In the genomic region with DNA sequence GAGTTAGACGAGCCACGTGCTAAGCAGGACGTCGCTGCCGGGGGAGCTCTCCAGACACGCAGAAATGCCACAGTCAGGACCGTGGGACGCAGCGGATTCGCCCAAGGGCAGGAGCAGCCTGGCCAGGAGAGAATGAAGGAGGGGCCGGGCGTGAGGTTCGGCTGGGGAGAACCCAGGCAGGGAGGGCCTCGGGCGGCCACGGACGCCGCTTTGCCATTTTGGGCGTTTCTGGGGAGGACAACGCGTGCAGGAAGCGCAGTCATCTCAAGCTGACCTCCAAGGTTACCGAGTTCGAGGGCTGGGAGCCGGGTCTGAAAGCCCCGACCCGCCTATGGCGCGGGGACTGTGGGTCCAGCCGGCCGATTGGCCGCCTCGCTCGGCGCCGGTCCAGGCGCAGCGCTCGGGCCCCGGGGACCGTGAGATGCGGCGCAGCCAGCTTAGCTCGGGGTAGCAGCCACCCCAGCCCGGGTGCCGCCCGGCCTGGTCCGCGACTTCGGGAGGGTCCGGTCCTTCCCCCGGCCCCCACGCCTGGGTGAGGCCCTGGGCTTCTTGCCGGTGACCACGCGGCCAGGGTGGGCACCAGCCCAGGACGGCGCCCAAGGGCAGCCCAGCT, we compare ENCODE assay signal across 8 cellular contexts. TPM values are rescaled to one million over a fixed set of nuclear protein-coding genes. Genes with fewer than 3 reads are reported as not detected.
DNase-seq lines count a peak whose midpoint lies in the region; ATAC-seq and TF ChIP-seq lines count a peak whose summit lies in the region.

No MANE protein-coding gene starts in this region.

- H3K4me3 ChIP-seq in HUES6 (ENCODE audit: low read depth, low read length) (peak overlapping the region; percentile 74), fibroblast of lung (replicated peaks in 1 of 4; ENCODE audit: control extremely low read depth in 1 of 4, insufficient read depth in 1 of 4, low read depth in 3 of 4, low read length in 4 of 4) (peak overlapping the region; percentile 43 to 89 (median 80)), neural progenitor cell (peak overlapping the region; percentile 75)

- POLR2A ChIA-PET in activated CD8-positive, alpha-beta T cell treated with anti-CD3 and anti-CD28 coated beads, Interleukin-2, amount 10 ng/mL, durations not matched to agents 7 days and 5 days (lab: Charles Lee), result interaction anchor here (0.8 to 3.3 kb wide), 14 partner anchors 9 to 280 kb away, joined by 3 to 49 read pairs (median 8); partner anchors contain the start of genes CYSRT1, NELFB, SAPCD2 and TUBB4B

- H3K36me3 ChIP-seq in HUES6 (ENCODE audit: control insufficient read depth, insufficient read depth, low read length) (peaks cover 20% of the 10 kb centered on the region), fibroblast of lung (ENCODE audit: control insufficient read depth, insufficient read depth, low read length) (peaks cover 15% of the 10 kb centered on the region), neural progenitor cell (no peaks in the 10 kb centered on the region)

- H3K4me3 Mint-ChIP-seq in activated T-cell treated with anti-CD3 and anti-CD28 coated beads, Interleukin-2, amount 50 U/mL, for 4 hours, result peak overlapping the region; percentile 87
- peak overlapping the region; percentile 82 for H3K4me3 Mint-ChIP-seq in activated CD8-positive, alpha-beta T cell treated with anti-CD3 and anti-CD28 coated beads, Interleukin-2, amount 10 ng/mL, durations not matched to agents 7 days and 5 days
- peak overlapping the region; percentile 90 for H3K4me3 Mint-ChIP-seq in neural progenitor cell

- peaks cover 37% of the 10 kb centered on the region for H3K4me1 Mint-ChIP-seq in activated T-cell treated with anti-CD3 and anti-CD28 coated beads, Interleukin-2, amount 50 U/mL, for 4 hours (ENCODE audit: low read depth)
- peaks cover 39% of the 10 kb centered on the region for H3K4me1 Mint-ChIP-seq in activated CD8-positive, alpha-beta T cell treated with anti-CD3 and anti-CD28 coated beads, Interleukin-2, amount 10 ng/mL, durations not matched to agents 7 days and 5 days (ENCODE audit: low read depth)
- H3K4me1 Mint-ChIP-seq in neural progenitor cell, result peaks cover 29% of the 10 kb centered on the region

- H3K4me2 ChIP-seq in fibroblast of lung (ENCODE audit: extremely low read depth, insufficient read depth, low read length) (peak overlapping the region; percentile 26), neural progenitor cell (peak overlapping the region; percentile 97)

- TF ChIP-seq CTCF in fibroblast of lung (conservative IDR thresholded peaks at IDR 0.05 in 1 of 2, IDR thresholded peaks at IDR 0.05 in 1 of 2; ENCODE audit: low read depth in 1 of 2, low read length in 2 of 2) (no peak), neural progenitor cell (IDR thresholded peaks at IDR 0.05) (no peak)

- H3K9me3 ChIP-seq in HUES6 (ENCODE audit: control insufficient read depth, insufficient read depth, low read depth, low read length), result no peaks in the 10 kb centered on the region
- no peaks in the 10 kb centered on the region for H3K9me3 ChIP-seq in fibroblast of lung (ENCODE audit: control insufficient read depth, insufficient read depth, low read depth, low read length)
- H3K9me3 ChIP-seq in neural progenitor cell (ENCODE audit: low read depth), result no peaks in the 10 kb centered on the region

- peak; percentile 24 for DNase-seq in activated T-cell treated with anti-CD3 and anti-CD28 coated beads, Interleukin-2, amount 50 U/mL, for 4 hours
- no peak for DNase-seq in activated T-cell treated with anti-CD3 and anti-CD28 coated beads, Interleukin-2, amount 50 U/mL, for 1 hour
- DNase-seq in activated CD8-positive, alpha-beta T cell treated with anti-CD3 and anti-CD28 coated beads, Interleukin-2, amount 10 ng/mL, durations not matched to agents 7 days and 5 days, result peak; percentile 50
- DNase-seq in fibroblast of lung (ENCODE audit: low read depth in 2 of 2) (peak; percentile 34 to 38), neural progenitor cell (ENCODE audit: low spot score) (peak; percentile 53), Ammon's horn (ENCODE audit: low spot score) (no peak), NCI-H345 (lab: John Stamatoyannopoulos, UW) (no peak)

- H2AFZ ChIP-seq in fibroblast of lung (ENCODE audit: low read length) (no peak overlapping the region), neural progenitor cell (replicated peaks) (no peak overlapping the region)

- ATAC-seq in activated T-cell treated with anti-CD3 and anti-CD28 coated beads, Interleukin-2, amount 50 U/mL, for 4 hours, result peak; percentile 3 to 5
- ATAC-seq in activated CD8-positive, alpha-beta T cell treated with anti-CD3 and anti-CD28 coated beads, Interleukin-2, amount 10 ng/mL, durations not matched to agents 7 days and 5 days, result peak; percentile 9

- H3K27me3 Mint-ChIP-seq in activated T-cell treated with anti-CD3 and anti-CD28 coated beads, Interleukin-2, amount 50 U/mL, for 4 hours (ENCODE audit: low read depth), result no peaks in the 10 kb centered on the region
- H3K27me3 Mint-ChIP-seq in activated CD8-positive, alpha-beta T cell treated with anti-CD3 and anti-CD28 coated beads, Interleukin-2, amount 10 ng/mL, durations not matched to agents 7 days and 5 days (ENCODE audit: low read depth), result no peaks in the 10 kb centered on the region
- peaks cover 20% of the 10 kb centered on the region for H3K27me3 Mint-ChIP-seq in neural progenitor cell (ENCODE audit: insufficient read depth, low read depth)

- peaks cover 18% of the 10 kb centered on the region for H3F3A ChIP-seq in neural progenitor cell (ENCODE audit: low read depth)

- peaks cover 15% of the 10 kb centered on the region; the same call in 1 of the 2 replicates for H3K4me1 ChIP-seq in HUES6 (ENCODE audit: control insufficient read depth, insufficient read depth, low read length)
- peaks cover 28% of the 10 kb centered on the region for H3K4me1 ChIP-seq in fibroblast of lung (ENCODE audit: control insufficient read depth, extremely low read depth, insufficient read depth, low read length)
- peaks cover 14% of the 10 kb centered on the region for H3K4me1 ChIP-seq in neural progenitor cell

- H3K27me3 ChIP-seq in HUES6 (ENCODE audit: control insufficient read depth, insufficient read depth, low read length), result peaks cover 3% of the 10 kb centered on the region; the same call in 1 of the 2 replicates
- H3K27me3 ChIP-seq in fibroblast of lung (ENCODE audit: control insufficient read depth, insufficient read depth, low read length), result no peaks in the 10 kb centered on the region
- peaks cover 41% of the 10 kb centered on the region for H3K27me3 ChIP-seq in neural progenitor cell

- peaks cover 12% of the 10 kb centered on the region for H3K36me3 Mint-ChIP-seq in activated T-cell treated with anti-CD3 and anti-CD28 coated beads, Interleukin-2, amount 50 U/mL, for 4 hours (ENCODE audit: insufficient read depth)
- H3K36me3 Mint-ChIP-seq in activated CD8-positive, alpha-beta T cell treated with anti-CD3 and anti-CD28 coated beads, Interleukin-2, amount 10 ng/mL, durations not matched to agents 7 days and 5 days (ENCODE audit: low read depth), result peaks cover 40% of the 10 kb centered on the region
- peaks cover 5% of the 10 kb centered on the region for H3K36me3 Mint-ChIP-seq in neural progenitor cell

- H3K79me2 ChIP-seq in fibroblast of lung (ENCODE audit: control insufficient read depth, insufficient read depth, low read length) (no peaks in the 10 kb centered on the region), neural progenitor cell (ENCODE audit: low read depth) (peaks cover 9% of the 10 kb centered on the region)

- no peaks in the 10 kb centered on the region for H3K9me3 Mint-ChIP-seq in activated T-cell treated with anti-CD3 and anti-CD28 coated beads, Interleukin-2, amount 50 U/mL, for 4 hours
- no peaks in the 10 kb centered on the region for H3K9me3 Mint-ChIP-seq in activated CD8-positive, alpha-beta T cell treated with anti-CD3 and anti-CD28 coated beads, Interleukin-2, amount 10 ng/mL, durations not matched to agents 7 days and 5 days (ENCODE audit: insufficient read depth)
- no peaks in the 10 kb centered on the region for H3K9me3 Mint-ChIP-seq in neural progenitor cell

- CTCF ChIA-PET in activated CD8-positive, alpha-beta T cell treated with anti-CD3 and anti-CD28 coated beads, Interleukin-2, amount 10 ng/mL, durations not matched to agents 7 days and 5 days (lab: Charles Lee), result interaction anchor here (0.9 to 5.0 kb wide), 12 partner anchors 8 to 151 kb away, joined by 3 to 67 read pairs (median 4); partner anchors contain the start of genes NPDC1, SAPCD2 and UAP1L1

- H3K27ac Mint-ChIP-seq in activated CD8-positive, alpha-beta T cell treated with anti-CD3 and anti-CD28 coated beads, Interleukin-2, amount 10 ng/mL, durations not matched to agents 7 days and 5 days, result peak overlapping the region; percentile 91
- H3K27ac Mint-ChIP-seq in neural progenitor cell, result no peak overlapping the region

- peak overlapping the region; percentile 75 for H3K9ac ChIP-seq in HUES6 (ENCODE audit: low read length)
- H3K9ac ChIP-seq in fibroblast of lung (ENCODE audit: insufficient read depth, low read length), result peak overlapping the region; percentile 83
- no peak overlapping the region for H3K9ac ChIP-seq in neural progenitor cell

- H3K27ac ChIP-seq in HUES6 (ENCODE audit: low read depth, low read length), result peak overlapping the region; percentile 46; the same call in 1 of the 2 replicates
- H3K27ac ChIP-seq in fibroblast of lung (ENCODE audit: insufficient read depth, low read length), result peak overlapping the region; percentile 86
- no peak overlapping the region for H3K27ac ChIP-seq in neural progenitor cell

- H4K20me1 ChIP-seq in fibroblast of lung (ENCODE audit: control insufficient read depth, extremely low read depth, insufficient read depth, low read length), result no peaks in the 10 kb centered on the region
- H4K20me1 ChIP-seq in neural progenitor cell (ENCODE audit: low read depth), result no peaks in the 10 kb centered on the region

RNA-seq across cellular contexts. Expression of gene MAN1B1, which starts 0.8 kb away (rescaled TPM):
- total RNA-seq in activated T-cell treated with anti-CD3 and anti-CD28 coated beads, Interleukin-2, amount 50 U/mL, for 4 hours, result 10 to 100 TPM; 30.7 to 34.0 (median 33.5) TPM
- 10 to 100 TPM; 42.2 to 49.2 TPM for total RNA-seq in activated CD8-positive, alpha-beta T cell treated with anti-CD3 and anti-CD28 coated beads, Interleukin-2, amount 10 ng/mL, durations not matched to agents 7 days and 5 days
- 63.2 and 96.6 TPM in 2 replicates for total RNA-seq in fibroblast of lung
- polyA plus RNA-seq in fibroblast of lung, result 43.0 and 45.5 TPM in 2 replicates
- 56.4 and 57.7 TPM in 2 replicates for polyA plus RNA-seq in fibroblast of lung (2012)
- polyA minus RNA-seq in fibroblast of lung (ENCODE audit: low replicate concordance), result 52.3 and 62.5 TPM in 2 replicates
- total RNA-seq in neural progenitor cell (ENCODE audit: low replicate concordance), result 24.6 and 43.5 TPM in 2 replicates

RNA-seq across cellular contexts. Expression of gene UAP1L1, which starts 8.7 kb away (rescaled TPM):
- 1 to 10 TPM; 5.6 to 8.4 (median 7.8) TPM for total RNA-seq in activated T-cell treated with anti-CD3 and anti-CD28 coated beads, Interleukin-2, amount 50 U/mL, for 4 hours
- 10 to 100 TPM; 63.1 to 66.8 TPM for total RNA-seq in activated CD8-positive, alpha-beta T cell treated with anti-CD3 and anti-CD28 coated beads, Interleukin-2, amount 10 ng/mL, durations not matched to agents 7 days and 5 days
- 15.7 and 21.1 TPM in 2 replicates for total RNA-seq in fibroblast of lung
- 16.4 and 17.9 TPM in 2 replicates for polyA plus RNA-seq in fibroblast of lung
- polyA plus RNA-seq in fibroblast of lung (2012), result 17.5 and 22.4 TPM in 2 replicates
- polyA minus RNA-seq in fibroblast of lung (ENCODE audit: low replicate concordance), result 23.5 and 28.3 TPM in 2 replicates
- total RNA-seq in neural progenitor cell (ENCODE audit: low replicate concordance), result 0.12 and 0.51 TPM in 2 replicates

RNA-seq across cellular contexts. Expression of gene SAPCD2, which starts 15.7 kb away (rescaled TPM):
- total RNA-seq in activated T-cell treated with anti-CD3 and anti-CD28 coated beads, Interleukin-2, amount 50 U/mL, for 4 hours, result 1 to 10 TPM; 3.6 to 5.5 (median 4.6) TPM
- total RNA-seq in activated CD8-positive, alpha-beta T cell treated with anti-CD3 and anti-CD28 coated beads, Interleukin-2, amount 10 ng/mL, durations not matched to agents 7 days and 5 days, result 10 to 100 TPM; 56.8 to 57.0 TPM
- 0.26 and 2.8 TPM in 2 replicates for total RNA-seq in fibroblast of lung
- polyA plus RNA-seq in fibroblast of lung, result 0.85 and 2.7 TPM in 2 replicates
- polyA plus RNA-seq in fibroblast of lung (2012), result 1.6 and 6.4 TPM in 2 replicates
- polyA minus RNA-seq in fibroblast of lung (ENCODE audit: low replicate concordance), result 1.0 and 2.9 TPM in 2 replicates
- 5.7 and 27.7 TPM in 2 replicates for total RNA-seq in neural progenitor cell (ENCODE audit: low replicate concordance)

RNA-seq across cellular contexts. Expression of gene DPP7, which starts 28.5 kb away (rescaled TPM):
- total RNA-seq in activated T-cell treated with anti-CD3 and anti-CD28 coated beads, Interleukin-2, amount 50 U/mL, for 4 hours, result 100 to 1,000 TPM; 352 to 394 (median 392) TPM
- total RNA-seq in activated CD8-positive, alpha-beta T cell treated with anti-CD3 and anti-CD28 coated beads, Interleukin-2, amount 10 ng/mL, durations not matched to agents 7 days and 5 days, result 100 to 1,000 TPM; 248 TPM
- total RNA-seq in fibroblast of lung (93.0 and 126 TPM in 2 replicates), neural progenitor cell (ENCODE audit: low replicate concordance) (2.6 and 24.3 TPM in 2 replicates)
- 28.6 and 44.3 TPM in 2 replicates for polyA plus RNA-seq in fibroblast of lung
- 73.2 and 106 TPM in 2 replicates for polyA plus RNA-seq in fibroblast of lung (2012)
- polyA minus RNA-seq in fibroblast of lung (ENCODE audit: low replicate concordance), result 114 and 188 TPM in 2 replicates

RNA-seq across cellular contexts. Expression of gene ENTPD2, which starts 32.2 kb away (rescaled TPM):
- under 1 TPM in 1 of 3 donors, not detected in 2; 0.34 TPM for total RNA-seq in activated T-cell treated with anti-CD3 and anti-CD28 coated beads, Interleukin-2, amount 50 U/mL, for 4 hours
- total RNA-seq in activated CD8-positive, alpha-beta T cell treated with anti-CD3 and anti-CD28 coated beads, Interleukin-2, amount 10 ng/mL, durations not matched to agents 7 days and 5 days, result under 1 TPM in 1 of 2 experiments, not detected in 1; 0.34 TPM
- under 0.01 TPM in 2 replicates for total RNA-seq in fibroblast of lung
- not detected in 2 replicates for polyA plus RNA-seq in fibroblast of lung
- polyA plus RNA-seq in fibroblast of lung (2012), result 0.12 TPM in 1 of 2 replicates, not detected in the other
- not detected in 2 replicates for polyA minus RNA-seq in fibroblast of lung (ENCODE audit: low replicate concordance)
- not detected in 2 replicates for total RNA-seq in neural progenitor cell (ENCODE audit: low replicate concordance)

Comparison
In these comparisons a context has a peak if more than half of its experiments do, and no peak if none do; other contexts are left out.
1. DNase-seq: peak in activated T-cell treated with anti-CD3 and anti-CD28 coated beads, Interleukin-2, amount 50 U/mL, for 4 hours (single experiment), activated CD8-positive, alpha-beta T cell treated with anti-CD3 and anti-CD28 coated beads, Interleukin-2, amount 10 ng/mL, durations not matched to agents 7 days and 5 days (single experiment), fibroblast of lung (2 of 2) and neural progenitor cell (single experiment); none in activated T-cell treated with anti-CD3 and anti-CD28 coated beads, Interleukin-2, amount 50 U/mL, for 1 hour (single experiment), Ammon's horn (single experiment) and NCI-H345 (single experiment).
2. Peak in every context shown above with its lines, with median percentiles within 50 percentile points of each other: H3K4me3 Mint-ChIP-seq and H3K4me3 ChIP-seq.